8 cellular contexts compared by ENCODE assay signal in genomic region chr3:195270079-195270349, GRCh38. TPM values are rescaled to one million over a fixed set of nuclear protein-coding genes. Genes with fewer than 3 reads are reported as not detected.
DNase-seq lines count a peak whose midpoint lies in the region; ATAC-seq and TF ChIP-seq lines count a peak whose summit lies in the region.

No MANE protein-coding gene starts in this region.

- peak overlapping the region; percentile 63 for H3K9ac ChIP-seq in fibroblast of lung (ENCODE audit: insufficient read depth, low read length)

- H3K4me1 ChIP-seq in Peyer's patch: peaks cover 0 to 20% (median 10%) of the 10 kb centered on the region in 4 donors
- H3K4me1 ChIP-seq in fibroblast of lung (ENCODE audit: control insufficient read depth, extremely low read depth, insufficient read depth, low read length): peaks cover 3% of the 10 kb centered on the region
- peaks cover 6% of the 10 kb centered on the region for H3K4me1 ChIP-seq in prostate gland (replicated peaks)

- H3K27ac ChIP-seq in Peyer's patch (peak overlapping the region in 3 of 4 donors; percentile 88 to 93 (median 89)), fibroblast of lung (ENCODE audit: insufficient read depth, low read length) (no peak overlapping the region), prostate gland (peak overlapping the region; percentile 72 to 79)

- peak overlapping the region; percentile 81 for H3K4me2 ChIP-seq in fibroblast of lung (ENCODE audit: extremely low read depth, insufficient read depth, low read length)

- H3K9me3 ChIP-seq in Peyer's patch (no peaks in the 10 kb centered on the region), fibroblast of lung (ENCODE audit: control insufficient read depth, insufficient read depth, low read depth, low read length) (no peaks in the 10 kb centered on the region), prostate gland (no peaks in the 10 kb centered on the region)

- H3K36me3 ChIP-seq in Peyer's patch (no peaks in the 10 kb centered on the region), fibroblast of lung (ENCODE audit: control insufficient read depth, insufficient read depth, low read length) (peaks cover 3% of the 10 kb centered on the region), prostate gland (no peaks in the 10 kb centered on the region)

- ATAC-seq in HG03520 (IDR thresholded peaks at IDR 0.05; ENCODE audit: unreplicated experiment) (no peak), GM21786 (IDR thresholded peaks at IDR 0.05; ENCODE audit: unreplicated experiment) (no peak), GM19023 (IDR thresholded peaks at IDR 0.05; ENCODE audit: unreplicated experiment) (no peak)

- POLR2A ChIA-PET in HEK293T (lab: Yijun Ruan, JAX): interaction anchor here (0.8 to 2.4 kb wide), 5 partner anchors 9 to 582 kb away, joined by 3 to 14 read pairs (median 4); partner anchors contain the start of gene ACAP2

- 6% methylated on average over 8 of the region's 8 CpGs for WGBS in prostate gland

- TF ChIP-seq POLR2A in Peyer's patch (IDR thresholded peaks at IDR 0.05) (no peak), prostate gland (IDR thresholded peaks at IDR 0.05) (no peak)

- CTCF ChIA-PET in HEK293T (lab: Yijun Ruan, JAX): interaction anchor here (0.6 to 2.2 kb wide), 5 partner anchors 171 to 756 kb away, joined by 3 to 7 read pairs (median 3); no protein-coding TSS in a partner anchor

- intact Hi-C loops in prostate gland (cut with DNase I): loop anchor here (5.0 kb wide), 1 partner anchor 172 kb away; the partner anchor contains the start of gene ACAP2

- H3K4me3 ChIP-seq in Peyer's patch (peak overlapping the region; percentile 76 to 97 (median 84)), fibroblast of lung (replicated peaks in 1 of 4; ENCODE audit: control extremely low read depth in 1 of 4, insufficient read depth in 1 of 4, low read depth in 3 of 4, low read length in 4 of 4) (peak overlapping the region; percentile 50 to 78 (median 62)), prostate gland (peak overlapping the region; percentile 89 to 93)

- peaks cover 12% of the 10 kb centered on the region for H3K79me2 ChIP-seq in fibroblast of lung (ENCODE audit: control insufficient read depth, insufficient read depth, low read length)

- peak overlapping the region; percentile 44 for H2AFZ ChIP-seq in fibroblast of lung (ENCODE audit: low read length)

- no peaks in the 10 kb centered on the region for H4K20me1 ChIP-seq in fibroblast of lung (ENCODE audit: control insufficient read depth, extremely low read depth, insufficient read depth, low read length)

- TF ChIP-seq CTCF in Peyer's patch (IDR thresholded peaks at IDR 0.05) (no peak), fibroblast of lung (conservative IDR thresholded peaks at IDR 0.05 in 1 of 2, IDR thresholded peaks at IDR 0.05 in 1 of 2; ENCODE audit: low read depth in 1 of 2, low read length in 2 of 2) (no peak), prostate gland (IDR thresholded peaks at IDR 0.05) (no peak)

- H3K27me3 ChIP-seq in Peyer's patch: no peaks in the 10 kb centered on the region
- no peaks in the 10 kb centered on the region for H3K27me3 ChIP-seq in fibroblast of lung (ENCODE audit: control insufficient read depth, insufficient read depth, low read length)
- H3K27me3 ChIP-seq in prostate gland (replicated peaks; ENCODE audit: insufficient read depth): no peaks in the 10 kb centered on the region

- peak; percentile 36 for DNase-seq in GF-D8 (lab: John Stamatoyannopoulos, UW)
- no peak for DNase-seq in Peyer's patch
- DNase-seq in fibroblast of lung (ENCODE audit: low read depth in 2 of 2): no peak
- no peak for DNase-seq in prostate gland (ENCODE audit: low spot score)
- DNase-seq in HEK293T (ENCODE audit: extremely low spot score): no peak

TF ChIP-seq in HEK293T, 16 proteins besides CTCF, POLR2A, EP300 and RAD21:
- TF ChIP-seq ARNT (IDR thresholded peaks at IDR 0.05) (no peak), L3MBTL2 (conservative IDR thresholded peaks at IDR 0.05) (no peak), ELF4 (IDR thresholded peaks at IDR 0.05) (no peak), ZNF384 (IDR thresholded peaks at IDR 0.05) (no peak), LEF1 (IDR thresholded peaks at IDR 0.05; ENCODE audit: borderline replicate concordance) (no peak), FOXA1 (IDR thresholded peaks at IDR 0.05) (no peak), BHLHE40 (IDR thresholded peaks at IDR 0.05; ENCODE audit: borderline replicate concordance) (no peak), HDGF (IDR thresholded peaks at IDR 0.05; ENCODE audit: borderline replicate concordance) (no peak), FOXM1 (IDR thresholded peaks at IDR 0.05; ENCODE audit: borderline replicate concordance) (no peak), FOXK2 (IDR thresholded peaks at IDR 0.05) (no peak), TARDBP (IDR thresholded peaks at IDR 0.05) (no peak), SP1 (IDR thresholded peaks at IDR 0.05) (no peak), CTBP1 (IDR thresholded peaks at IDR 0.05; ENCODE audit: borderline replicate concordance) (no peak), SUZ12 (IDR thresholded peaks at IDR 0.05) (no peak), NFRKB (IDR thresholded peaks at IDR 0.05) (no peak)
- TF ChIP-seq, protein P1, sequence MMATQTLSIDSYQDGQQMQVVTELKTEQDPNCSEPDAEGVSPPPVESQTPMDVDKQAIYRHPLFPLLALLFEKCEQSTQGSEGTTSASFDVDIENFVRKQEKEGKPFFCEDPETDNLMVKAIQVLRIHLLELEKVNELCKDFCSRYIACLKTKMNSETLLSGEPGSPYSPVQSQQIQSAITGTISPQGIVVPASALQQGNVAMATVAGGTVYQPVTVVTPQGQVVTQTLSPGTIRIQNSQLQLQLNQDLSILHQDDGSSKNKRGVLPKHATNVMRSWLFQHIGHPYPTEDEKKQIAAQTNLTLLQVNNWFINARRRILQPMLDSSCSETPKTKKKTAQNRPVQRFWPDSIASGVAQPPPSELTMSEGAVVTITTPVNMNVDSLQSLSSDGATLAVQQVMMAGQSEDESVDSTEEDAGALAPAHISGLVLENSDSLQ (IDR thresholded peaks at IDR 0.05): no peak

RNA-seq across cellular contexts. Expression of gene XXYLT1, which starts 0.9 kb away (rescaled TPM):
- total RNA-seq in Peyer's patch (10 to 100 TPM in 1 of 4 donors, 1 to 10 TPM in 3; 5.4 to 18.2 (median 6.9) TPM), fibroblast of lung (8.2 and 12.4 TPM in 2 replicates), prostate gland (10 to 100 TPM; 14.9 to 22.7 TPM)
- 15.9 and 18.5 TPM in 2 replicates for polyA plus RNA-seq in fibroblast of lung
- polyA plus RNA-seq in fibroblast of lung (2012): 13.9 and 15.2 TPM in 2 replicates
- polyA minus RNA-seq in fibroblast of lung (ENCODE audit: low replicate concordance): 9.6 and 12.1 TPM in 2 replicates
